1 cellular context compared by ENCODE assay signal in genomic region chr7:23759556-23760391, GRCh38.
TF ChIP-seq lines count a peak whose summit lies in the region.

No MANE protein-coding gene starts in this region.

TF ChIP-seq in HEK293, 187 proteins besides CTCF, POLR2A, EP300 and RAD21 (continued from another document):
- TF ChIP-seq, protein P1, sequence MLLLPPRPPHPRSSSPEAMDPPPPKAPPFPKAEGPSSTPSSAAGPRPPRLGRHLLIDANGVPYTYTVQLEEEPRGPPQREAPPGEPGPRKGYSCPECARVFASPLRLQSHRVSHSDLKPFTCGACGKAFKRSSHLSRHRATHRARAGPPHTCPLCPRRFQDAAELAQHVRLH (tag by site-specific recombination; IDR thresholded peaks at IDR 0.05) = peak; percentile 58; the same call in 1 of the 2 replicates
- TF ChIP-seq YY1 (tag by site-specific recombination; IDR thresholded peaks at IDR 0.05) = no peak
- TF ChIP-seq ZNF341 (tag by site-specific recombination; IDR thresholded peaks at IDR 0.05; ENCODE audit: low read depth) = no peak
- TF ChIP-seq ZNF664 (tag by site-specific recombination; IDR thresholded peaks at IDR 0.05) = no peak
- TF ChIP-seq, protein P2, sequence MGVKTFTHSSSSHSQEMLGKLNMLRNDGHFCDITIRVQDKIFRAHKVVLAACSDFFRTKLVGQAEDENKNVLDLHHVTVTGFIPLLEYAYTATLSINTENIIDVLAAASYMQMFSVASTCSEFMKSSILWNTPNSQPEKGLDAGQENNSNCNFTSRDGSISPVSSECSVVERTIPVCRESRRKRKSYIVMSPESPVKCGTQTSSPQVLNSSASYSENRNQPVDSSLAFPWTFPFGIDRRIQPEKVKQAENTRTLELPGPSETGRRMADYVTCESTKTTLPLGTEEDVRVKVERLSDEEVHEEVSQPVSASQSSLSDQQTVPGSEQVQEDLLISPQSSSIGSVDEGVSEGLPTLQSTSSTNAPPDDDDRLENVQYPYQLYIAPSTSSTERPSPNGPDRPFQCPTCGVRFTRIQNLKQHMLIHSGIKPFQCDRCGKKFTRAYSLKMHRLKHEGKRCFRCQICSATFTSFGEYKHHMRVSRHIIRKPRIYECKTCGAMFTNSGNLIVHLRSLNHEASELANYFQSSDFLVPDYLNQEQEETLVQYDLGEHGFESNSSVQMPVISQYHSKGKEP (tag by site-specific recombination; IDR thresholded peaks at IDR 0.05) = no peak
- TF ChIP-seq GLI2 (tag by site-specific recombination; IDR thresholded peaks at IDR 0.05; ENCODE audit: borderline replicate concordance, low read depth) = no peak
- TF ChIP-seq, protein P3, sequence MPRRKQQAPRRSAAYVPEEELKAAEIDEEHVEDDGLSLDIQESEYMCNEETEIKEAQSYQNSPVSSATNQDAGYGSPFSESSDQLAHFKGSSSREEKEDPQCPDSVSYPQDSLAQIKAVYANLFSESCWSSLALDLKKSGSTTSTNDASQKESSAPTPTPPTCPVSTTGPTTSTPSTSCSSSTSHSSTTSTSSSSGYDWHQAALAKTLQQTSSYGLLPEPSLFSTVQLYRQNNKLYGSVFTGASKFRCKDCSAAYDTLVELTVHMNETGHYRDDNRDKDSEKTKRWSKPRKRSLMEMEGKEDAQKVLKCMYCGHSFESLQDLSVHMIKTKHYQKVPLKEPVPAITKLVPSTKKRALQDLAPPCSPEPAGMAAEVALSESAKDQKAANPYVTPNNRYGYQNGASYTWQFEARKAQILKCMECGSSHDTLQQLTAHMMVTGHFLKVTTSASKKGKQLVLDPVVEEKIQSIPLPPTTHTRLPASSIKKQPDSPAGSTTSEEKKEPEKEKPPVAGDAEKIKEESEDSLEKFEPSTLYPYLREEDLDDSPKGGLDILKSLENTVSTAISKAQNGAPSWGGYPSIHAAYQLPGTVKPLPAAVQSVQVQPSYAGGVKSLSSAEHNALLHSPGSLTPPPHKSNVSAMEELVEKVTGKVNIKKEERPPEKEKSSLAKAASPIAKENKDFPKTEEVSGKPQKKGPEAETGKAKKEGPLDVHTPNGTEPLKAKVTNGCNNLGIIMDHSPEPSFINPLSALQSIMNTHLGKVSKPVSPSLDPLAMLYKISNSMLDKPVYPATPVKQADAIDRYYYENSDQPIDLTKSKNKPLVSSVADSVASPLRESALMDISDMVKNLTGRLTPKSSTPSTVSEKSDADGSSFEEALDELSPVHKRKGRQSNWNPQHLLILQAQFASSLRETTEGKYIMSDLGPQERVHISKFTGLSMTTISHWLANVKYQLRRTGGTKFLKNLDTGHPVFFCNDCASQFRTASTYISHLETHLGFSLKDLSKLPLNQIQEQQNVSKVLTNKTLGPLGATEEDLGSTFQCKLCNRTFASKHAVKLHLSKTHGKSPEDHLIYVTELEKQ (tag by site-specific recombination; IDR thresholded peaks at IDR 0.05; ENCODE audit: borderline replicate concordance) = peak; percentile 16; the same call in 1 of the 2 replicates
- TF ChIP-seq ZSCAN30 (tag by site-specific recombination; IDR thresholded peaks at IDR 0.05) = 0 out of 2 replicates have a peak, but pooled peaks have one; percentile 28
- TF ChIP-seq PRDM6 (tag by site-specific recombination; IDR thresholded peaks at IDR 0.05) = peak; percentile 78
- TF ChIP-seq SP7 (tag by site-specific recombination; IDR thresholded peaks at IDR 0.05) = peak; percentile 88
- no peak for TF ChIP-seq TCF7L2 (IDR thresholded peaks at IDR 0.05; ENCODE audit: borderline replicate concordance, low read depth, low read length)
- TF ChIP-seq, protein P4, sequence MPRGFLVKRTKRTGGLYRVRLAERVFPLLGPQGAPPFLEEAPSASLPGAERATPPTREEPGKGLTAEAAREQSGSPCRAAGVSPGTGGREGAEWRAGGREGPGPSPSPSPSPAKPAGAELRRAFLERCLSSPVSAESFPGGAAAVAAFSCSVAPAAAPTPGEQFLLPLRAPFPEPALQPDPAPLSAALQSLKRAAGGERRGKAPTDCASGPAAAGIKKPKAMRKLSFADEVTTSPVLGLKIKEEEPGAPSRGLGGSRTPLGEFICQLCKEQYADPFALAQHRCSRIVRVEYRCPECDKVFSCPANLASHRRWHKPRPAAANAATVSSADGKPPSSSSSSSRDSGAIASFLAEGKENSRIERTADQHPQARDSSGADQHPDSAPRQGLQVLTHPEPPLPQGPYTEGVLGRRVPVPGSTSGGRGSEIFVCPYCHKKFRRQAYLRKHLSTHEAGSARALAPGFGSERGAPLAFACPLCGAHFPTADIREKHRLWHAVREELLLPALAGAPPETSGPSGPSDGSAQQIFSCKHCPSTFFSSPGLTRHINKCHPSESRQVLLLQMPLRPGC (tag by site-specific recombination; IDR thresholded peaks at IDR 0.05) = no peak
- no peak for TF ChIP-seq ZNF394 (tag by site-specific recombination; IDR thresholded peaks at IDR 0.05; ENCODE audit: borderline replicate concordance)
- peak; percentile 92 for TF ChIP-seq SCRT2 (tag by site-specific recombination; IDR thresholded peaks at IDR 0.05)
- TF ChIP-seq, protein P5, sequence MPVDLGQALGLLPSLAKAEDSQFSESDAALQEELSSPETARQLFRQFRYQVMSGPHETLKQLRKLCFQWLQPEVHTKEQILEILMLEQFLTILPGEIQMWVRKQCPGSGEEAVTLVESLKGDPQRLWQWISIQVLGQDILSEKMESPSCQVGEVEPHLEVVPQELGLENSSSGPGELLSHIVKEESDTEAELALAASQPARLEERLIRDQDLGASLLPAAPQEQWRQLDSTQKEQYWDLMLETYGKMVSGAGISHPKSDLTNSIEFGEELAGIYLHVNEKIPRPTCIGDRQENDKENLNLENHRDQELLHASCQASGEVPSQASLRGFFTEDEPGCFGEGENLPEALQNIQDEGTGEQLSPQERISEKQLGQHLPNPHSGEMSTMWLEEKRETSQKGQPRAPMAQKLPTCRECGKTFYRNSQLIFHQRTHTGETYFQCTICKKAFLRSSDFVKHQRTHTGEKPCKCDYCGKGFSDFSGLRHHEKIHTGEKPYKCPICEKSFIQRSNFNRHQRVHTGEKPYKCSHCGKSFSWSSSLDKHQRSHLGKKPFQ (tag by site-specific recombination; IDR thresholded peaks at IDR 0.05) = peak; percentile 66
- TF ChIP-seq ZNF324 (tag by site-specific recombination; IDR thresholded peaks at IDR 0.05) = no peak
- TF ChIP-seq ZNF501 (tag by site-specific recombination; IDR thresholded peaks at IDR 0.05) = no peak
- TF ChIP-seq, protein P6, sequence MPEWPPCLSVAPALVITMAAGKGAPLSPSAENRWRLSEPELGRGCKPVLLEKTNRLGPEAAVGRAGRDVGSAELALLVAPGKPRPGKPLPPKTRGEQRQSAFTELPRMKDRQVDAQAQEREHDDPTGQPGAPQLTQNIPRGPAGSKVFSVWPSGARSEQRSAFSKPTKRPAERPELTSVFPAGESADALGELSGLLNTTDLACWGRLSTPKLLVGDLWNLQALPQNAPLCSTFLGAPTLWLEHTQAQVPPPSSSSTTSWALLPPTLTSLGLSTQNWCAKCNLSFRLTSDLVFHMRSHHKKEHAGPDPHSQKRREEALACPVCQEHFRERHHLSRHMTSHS (tag by site-specific recombination; IDR thresholded peaks at IDR 0.05) = no peak
- no peak for TF ChIP-seq ZNF146 (tag by site-specific recombination; IDR thresholded peaks at IDR 0.05)
- TF ChIP-seq MEIS1 (CRISPR knock-in tag; IDR thresholded peaks at IDR 0.05; ENCODE audit: borderline replicate concordance) = peak; percentile 75; the same call in 1 of the 2 replicates
- TF ChIP-seq ZBTB17 (tag by site-specific recombination; IDR thresholded peaks at IDR 0.05) = peak; percentile 61
- peak; percentile 77 for TF ChIP-seq ZNF366 (tag by site-specific recombination; conservative IDR thresholded peaks at IDR 0.05)
- peak; percentile 92 for TF ChIP-seq WT1 (tag by site-specific recombination; IDR thresholded peaks at IDR 0.05)
- TF ChIP-seq ZNF175 (tag by site-specific recombination; IDR thresholded peaks at IDR 0.05) = no peak
- TF ChIP-seq ZNF266 (tag by site-specific recombination; IDR thresholded peaks at IDR 0.05; ENCODE audit: low read depth) = peak; percentile 100
- TF ChIP-seq SCRT1 (tag by site-specific recombination; IDR thresholded peaks at IDR 0.05; ENCODE audit: borderline replicate concordance) = peak; percentile 69
- peak; percentile 82; the same call in 1 of the 2 replicates for TF ChIP-seq ZNF843 (tag by site-specific recombination; IDR thresholded peaks at IDR 0.05)
- 0 out of 2 replicates have a peak, but pooled peaks have one; percentile 18 for TF ChIP-seq BCL6B (tag by site-specific recombination; IDR thresholded peaks at IDR 0.05)
- no peak for TF ChIP-seq ZFHX2 (tag by site-specific recombination; conservative IDR thresholded peaks at IDR 0.05)
- TF ChIP-seq ZBTB48 (tag by site-specific recombination; IDR thresholded peaks at IDR 0.05) = 0 out of 2 replicates have a peak, but pooled peaks have one; percentile 25
- no peak for TF ChIP-seq ZNF48 (tag by site-specific recombination; IDR thresholded peaks at IDR 0.05)
- peak; percentile 58 for TF ChIP-seq PRDM10 (tag by site-specific recombination; IDR thresholded peaks at IDR 0.05)
- TF ChIP-seq FEZF1 (tag by site-specific recombination; IDR thresholded peaks at IDR 0.05) = peak; percentile 96
- TF ChIP-seq ZNF449 (tag by site-specific recombination; IDR thresholded peaks at IDR 0.05) = no peak
- 0 out of 2 replicates have a peak, but pooled peaks have one; percentile 33 for TF ChIP-seq ZNF600 (tag by site-specific recombination; IDR thresholded peaks at IDR 0.05)
- no peak for TF ChIP-seq ZNF76 (tag by site-specific recombination; IDR thresholded peaks at IDR 0.05; ENCODE audit: borderline replicate concordance, low read depth)
- TF ChIP-seq RBAK (tag by site-specific recombination; IDR thresholded peaks at IDR 0.05) = no peak
- TF ChIP-seq ZNF423 (tag by site-specific recombination; IDR thresholded peaks at IDR 0.05) = no peak
